Comparison of ENCODE assay signal across 8 cellular contexts in genomic region chr13:52617070-52618060, GRCh38. TPM values are rescaled to one million over a fixed set of nuclear protein-coding genes. Genes with fewer than 3 reads are reported as not detected.
A peak's percentile ranks its signal among the peaks of the same experiment; 100 is the strongest.
DNase-seq lines count a peak whose midpoint lies in the region; ATAC-seq and TF ChIP-seq lines count a peak whose summit lies in the region.

No MANE protein-coding gene starts in this region.

- H3K27ac ChIP-seq in foreskin keratinocyte, result peak overlapping the region; percentile 30
- no peak overlapping the region for H3K27ac ChIP-seq in neuronal stem cell (replicated peaks; ENCODE audit: low read length)

- no peaks in the 10 kb centered on the region; the same call in 1 of the 2 replicates for H3K9me3 ChIP-seq in MG63
- no peaks in the 10 kb centered on the region for H3K9me3 ChIP-seq in neuronal stem cell (replicated peaks in 1 of 2; ENCODE audit: control insufficient read depth in 2 of 2, insufficient read depth in 1 of 2, low read depth in 1 of 2, low read length in 2 of 2)

- H3K27me3 ChIP-seq in MG63, result no peaks in the 10 kb centered on the region
- no peaks in the 10 kb centered on the region for H3K27me3 ChIP-seq in foreskin keratinocyte
- H3K27me3 ChIP-seq in neuronal stem cell (ENCODE audit: control insufficient read depth in 3 of 3, insufficient read depth in 3 of 3, low read depth in 1 of 3, low read length in 3 of 3), result no peaks in the 10 kb centered on the region

- peaks cover 5% of the 10 kb centered on the region for H3K4me1 ChIP-seq in foreskin keratinocyte
- peaks cover 0 to 5% of the 10 kb centered on the region in 2 donors for H3K4me1 ChIP-seq in neuronal stem cell (ENCODE audit: control insufficient read depth in 2 of 2, insufficient read depth in 1 of 2, low read depth in 1 of 2, low read length in 2 of 2)

- no peak overlapping the region for H4K8ac ChIP-seq in neuronal stem cell (ENCODE audit: low read depth, low read length)

- H3K9ac ChIP-seq in neuronal stem cell (ENCODE audit: low read depth, low read length, poor library complexity), result peak overlapping the region; percentile 70

- H2BK5ac ChIP-seq in neuronal stem cell (ENCODE audit: low read length), result no peak overlapping the region

- no peak overlapping the region for H2BK120ac ChIP-seq in neuronal stem cell (ENCODE audit: low read depth, low read length)

- ATAC-seq in foreskin keratinocyte, result peak; percentile 96

- H4K91ac ChIP-seq in neuronal stem cell (ENCODE audit: low read depth, low read length, poor library complexity), result no peak overlapping the region

- H3K4me3 ChIP-seq in MG63 (peak overlapping the region; percentile 75), neuronal stem cell (ENCODE audit: low read length in 2 of 2) (peak overlapping the region; percentile 85 to 94)

- H2BK15ac ChIP-seq in neuronal stem cell (ENCODE audit: low read length), result no peak overlapping the region

- H3K4me2 ChIP-seq in neuronal stem cell (ENCODE audit: insufficient read depth, low read length, poor library complexity, severe bottlenecking), result peak overlapping the region; percentile 57

- H2AFZ ChIP-seq in neuronal stem cell (ENCODE audit: low read length), result peak overlapping the region; percentile 88

- H3K18ac ChIP-seq in neuronal stem cell (ENCODE audit: low read length), result peak overlapping the region; percentile 58

- H3K14ac ChIP-seq in neuronal stem cell (ENCODE audit: low read length), result no peak overlapping the region

- TF ChIP-seq CTCF in foreskin keratinocyte (conservative IDR thresholded peaks at IDR 0.05), result peak; percentile 14

- no peak overlapping the region for H2BK12ac ChIP-seq in neuronal stem cell (ENCODE audit: low read length)

- H2AK5ac ChIP-seq in neuronal stem cell (ENCODE audit: low read depth, low read length), result no peak overlapping the region

- no peak overlapping the region for H3K4ac ChIP-seq in neuronal stem cell (ENCODE audit: low read length)

- WGBS in neuronal stem cell (ENCODE audit: extremely low coverage in 2 of 2, insufficient read length in 2 of 2, insufficient replicate concordance in 1 of 2), 2 donors, result no CpG with 5 or more reads among the region's 51 CpGs

- peaks cover 3% of the 10 kb centered on the region for H3K79me1 ChIP-seq in neuronal stem cell (ENCODE audit: low read depth, low read length)

- DNase-seq in GDM1 (lab: John Stamatoyannopoulos, UW) (peak; percentile 91), HCEC 1CT (peak; percentile 89), MG63 (peak; percentile 90), SHP77 (lab: John Stamatoyannopoulos, UW) (peak; percentile 74 to 76), activated gamma-delta T cell (lab: John Stamatoyannopoulos, UW) (peak; percentile 49), foreskin keratinocyte (peak; percentile 68 to 80), neuronal stem cell (ENCODE audit: low spot score) (peak; percentile 69), stromal cell of bone marrow (ENCODE audit: low read depth) (peak; percentile 61)

- H3K23ac ChIP-seq in neuronal stem cell (ENCODE audit: low read depth, low read length, poor library complexity), result peak overlapping the region; percentile 8

- H3K36me3 ChIP-seq in MG63 (peaks cover under 1% of the 10 kb centered on the region; the same call in 1 of the 2 replicates), neuronal stem cell (replicated peaks in 1 of 2; ENCODE audit: control insufficient read depth in 2 of 2, insufficient read depth in 2 of 2, low read length in 2 of 2) (peaks cover 0 to 6% of the 10 kb centered on the region in 2 donors)

RNA-seq across cellular contexts. Expression of gene HNRNPA1L2, which starts 24.9 kb away (rescaled TPM):
- total RNA-seq in MG63 (2014; rRNA removed; shearing (Covaris generic); ENCODE audit: low replicate concordance), result 0.33 TPM in 1 of 2 replicates, not detected in the other
- 5.3 and 7.3 TPM in 2 replicates for total RNA-seq in foreskin keratinocyte
- 7.0 and 9.7 TPM in 2 replicates for polyA plus RNA-seq in foreskin keratinocyte
- polyA plus RNA-seq in neuronal stem cell (2013, experiment 1 of 2), result 10.8 TPM
- 11.9 TPM for polyA plus RNA-seq in neuronal stem cell (2013, experiment 2 of 2)

RNA-seq across cellular contexts. Expression of gene SUGT1, which starts 35.3 kb away (rescaled TPM):
- 34.3 and 73.2 TPM in 2 replicates for total RNA-seq in MG63 (2014; rRNA removed; shearing (Covaris generic); ENCODE audit: low replicate concordance)
- total RNA-seq in foreskin keratinocyte, result 48.0 and 50.8 TPM in 2 replicates
- polyA plus RNA-seq in foreskin keratinocyte, result 47.9 and 52.4 TPM in 2 replicates
- 59.2 TPM for polyA plus RNA-seq in neuronal stem cell (2013, experiment 1 of 2)
- 58.6 TPM for polyA plus RNA-seq in neuronal stem cell (2013, experiment 2 of 2)
